In the genomic region with DNA sequence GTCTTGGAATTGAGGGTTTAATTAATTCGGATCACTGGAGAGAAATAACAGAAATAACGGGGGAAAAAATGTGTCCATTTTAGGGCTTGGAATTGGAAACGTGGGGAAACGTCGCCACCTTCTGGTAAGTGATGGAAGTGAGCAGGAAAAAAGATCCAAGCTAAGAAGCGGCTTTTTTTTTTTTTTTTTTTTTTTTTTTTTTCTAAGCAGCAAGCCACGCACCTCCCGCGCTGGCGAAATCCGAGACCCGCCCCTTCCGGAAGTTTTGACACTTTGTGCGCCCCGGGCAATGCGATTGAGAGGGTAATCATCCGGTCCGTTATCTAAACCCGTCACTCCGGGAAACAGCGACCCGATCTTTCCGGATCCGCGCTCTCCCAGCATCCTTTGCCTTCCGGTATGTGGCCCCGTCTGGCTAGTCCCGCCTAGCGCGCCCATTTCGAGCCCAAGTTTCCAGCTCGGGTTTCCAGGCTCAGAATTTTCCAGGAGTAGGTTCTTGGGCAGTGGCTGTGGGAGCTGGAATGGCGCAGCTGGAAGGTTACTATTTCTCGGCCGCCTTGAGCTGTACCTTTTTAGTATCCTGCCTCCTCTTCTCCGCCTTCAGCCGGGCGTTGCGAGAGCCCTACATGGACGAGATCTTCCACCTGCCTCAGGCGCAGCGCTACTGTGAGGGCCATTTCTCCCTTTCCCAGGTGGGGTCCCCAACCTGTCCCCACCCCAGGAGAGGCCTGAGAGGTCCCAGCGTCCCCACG, we compare ENCODE assay signal across 1 cellular context.
TF ChIP-seq lines count a peak whose summit lies in the region.

A gene with protein sequence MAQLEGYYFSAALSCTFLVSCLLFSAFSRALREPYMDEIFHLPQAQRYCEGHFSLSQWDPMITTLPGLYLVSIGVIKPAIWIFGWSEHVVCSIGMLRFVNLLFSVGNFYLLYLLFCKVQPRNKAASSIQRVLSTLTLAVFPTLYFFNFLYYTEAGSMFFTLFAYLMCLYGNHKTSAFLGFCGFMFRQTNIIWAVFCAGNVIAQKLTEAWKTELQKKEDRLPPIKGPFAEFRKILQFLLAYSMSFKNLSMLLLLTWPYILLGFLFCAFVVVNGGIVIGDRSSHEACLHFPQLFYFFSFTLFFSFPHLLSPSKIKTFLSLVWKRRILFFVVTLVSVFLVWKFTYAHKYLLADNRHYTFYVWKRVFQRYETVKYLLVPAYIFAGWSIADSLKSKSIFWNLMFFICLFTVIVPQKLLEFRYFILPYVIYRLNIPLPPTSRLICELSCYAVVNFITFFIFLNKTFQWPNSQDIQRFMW (plus strand): TSS at position 418 of the 752 bp plus-strand sequence. CDS start 104 bp downstream, at position 522.

TF ChIP-seq in IMR-90, 13 proteins besides CTCF, POLR2A, EP300 and RAD21 (continued from another document):
- TF ChIP-seq, protein P1, sequence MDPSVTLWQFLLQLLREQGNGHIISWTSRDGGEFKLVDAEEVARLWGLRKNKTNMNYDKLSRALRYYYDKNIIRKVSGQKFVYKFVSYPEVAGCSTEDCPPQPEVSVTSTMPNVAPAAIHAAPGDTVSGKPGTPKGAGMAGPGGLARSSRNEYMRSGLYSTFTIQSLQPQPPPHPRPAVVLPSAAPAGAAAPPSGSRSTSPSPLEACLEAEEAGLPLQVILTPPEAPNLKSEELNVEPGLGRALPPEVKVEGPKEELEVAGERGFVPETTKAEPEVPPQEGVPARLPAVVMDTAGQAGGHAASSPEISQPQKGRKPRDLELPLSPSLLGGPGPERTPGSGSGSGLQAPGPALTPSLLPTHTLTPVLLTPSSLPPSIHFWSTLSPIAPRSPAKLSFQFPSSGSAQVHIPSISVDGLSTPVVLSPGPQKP (IDR thresholded peaks at IDR 0.05; ENCODE audit: borderline replicate concordance, low read depth, low read length) = 0 out of 2 replicates have a peak, but pooled peaks have one; percentile 23
- TF ChIP-seq CEBPB (IDR thresholded peaks at IDR 0.05; ENCODE audit: low read depth, low read length) = peak; percentile 86
